ENCODE assay signal across 1 cellular context in the genomic region with DNA sequence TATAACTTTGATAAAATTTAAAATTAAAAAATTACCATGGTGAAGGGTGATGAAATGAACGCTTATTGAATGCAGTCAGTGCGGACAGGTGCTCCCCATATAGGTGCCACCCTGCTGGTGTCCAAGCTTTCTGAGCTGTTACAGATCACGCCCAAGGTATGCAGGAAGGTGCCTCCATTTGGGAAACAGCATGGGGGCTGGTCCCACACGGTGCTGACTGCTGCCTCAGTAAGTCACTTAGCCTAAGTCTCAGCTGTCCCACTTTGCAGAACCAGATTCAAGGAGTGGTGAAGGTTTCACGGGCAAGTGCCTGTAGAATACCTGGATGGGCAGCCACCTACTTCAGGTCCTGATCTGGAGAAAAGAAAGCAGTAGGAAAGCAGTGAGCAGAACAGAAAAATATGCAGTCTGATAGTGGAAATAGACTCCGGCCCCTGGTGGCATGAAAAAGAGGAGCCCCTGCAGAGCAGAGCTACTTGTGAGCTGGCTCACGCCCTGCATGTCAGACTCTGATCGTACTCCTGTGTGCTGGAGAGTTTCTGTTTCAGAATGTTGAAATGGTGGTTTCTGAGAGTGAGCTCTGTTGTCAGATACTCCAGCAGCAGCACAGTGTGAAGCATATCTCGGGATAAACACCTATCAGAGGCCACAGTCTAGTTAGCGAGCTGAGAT.
TF ChIP-seq lines count a peak whose summit lies in the region.

No MANE protein-coding gene starts in this region.

TF ChIP-seq in GM23338, 12 proteins besides CTCF, POLR2A, EP300 and RAD21 (continued from another document):
- TF ChIP-seq, protein P1, sequence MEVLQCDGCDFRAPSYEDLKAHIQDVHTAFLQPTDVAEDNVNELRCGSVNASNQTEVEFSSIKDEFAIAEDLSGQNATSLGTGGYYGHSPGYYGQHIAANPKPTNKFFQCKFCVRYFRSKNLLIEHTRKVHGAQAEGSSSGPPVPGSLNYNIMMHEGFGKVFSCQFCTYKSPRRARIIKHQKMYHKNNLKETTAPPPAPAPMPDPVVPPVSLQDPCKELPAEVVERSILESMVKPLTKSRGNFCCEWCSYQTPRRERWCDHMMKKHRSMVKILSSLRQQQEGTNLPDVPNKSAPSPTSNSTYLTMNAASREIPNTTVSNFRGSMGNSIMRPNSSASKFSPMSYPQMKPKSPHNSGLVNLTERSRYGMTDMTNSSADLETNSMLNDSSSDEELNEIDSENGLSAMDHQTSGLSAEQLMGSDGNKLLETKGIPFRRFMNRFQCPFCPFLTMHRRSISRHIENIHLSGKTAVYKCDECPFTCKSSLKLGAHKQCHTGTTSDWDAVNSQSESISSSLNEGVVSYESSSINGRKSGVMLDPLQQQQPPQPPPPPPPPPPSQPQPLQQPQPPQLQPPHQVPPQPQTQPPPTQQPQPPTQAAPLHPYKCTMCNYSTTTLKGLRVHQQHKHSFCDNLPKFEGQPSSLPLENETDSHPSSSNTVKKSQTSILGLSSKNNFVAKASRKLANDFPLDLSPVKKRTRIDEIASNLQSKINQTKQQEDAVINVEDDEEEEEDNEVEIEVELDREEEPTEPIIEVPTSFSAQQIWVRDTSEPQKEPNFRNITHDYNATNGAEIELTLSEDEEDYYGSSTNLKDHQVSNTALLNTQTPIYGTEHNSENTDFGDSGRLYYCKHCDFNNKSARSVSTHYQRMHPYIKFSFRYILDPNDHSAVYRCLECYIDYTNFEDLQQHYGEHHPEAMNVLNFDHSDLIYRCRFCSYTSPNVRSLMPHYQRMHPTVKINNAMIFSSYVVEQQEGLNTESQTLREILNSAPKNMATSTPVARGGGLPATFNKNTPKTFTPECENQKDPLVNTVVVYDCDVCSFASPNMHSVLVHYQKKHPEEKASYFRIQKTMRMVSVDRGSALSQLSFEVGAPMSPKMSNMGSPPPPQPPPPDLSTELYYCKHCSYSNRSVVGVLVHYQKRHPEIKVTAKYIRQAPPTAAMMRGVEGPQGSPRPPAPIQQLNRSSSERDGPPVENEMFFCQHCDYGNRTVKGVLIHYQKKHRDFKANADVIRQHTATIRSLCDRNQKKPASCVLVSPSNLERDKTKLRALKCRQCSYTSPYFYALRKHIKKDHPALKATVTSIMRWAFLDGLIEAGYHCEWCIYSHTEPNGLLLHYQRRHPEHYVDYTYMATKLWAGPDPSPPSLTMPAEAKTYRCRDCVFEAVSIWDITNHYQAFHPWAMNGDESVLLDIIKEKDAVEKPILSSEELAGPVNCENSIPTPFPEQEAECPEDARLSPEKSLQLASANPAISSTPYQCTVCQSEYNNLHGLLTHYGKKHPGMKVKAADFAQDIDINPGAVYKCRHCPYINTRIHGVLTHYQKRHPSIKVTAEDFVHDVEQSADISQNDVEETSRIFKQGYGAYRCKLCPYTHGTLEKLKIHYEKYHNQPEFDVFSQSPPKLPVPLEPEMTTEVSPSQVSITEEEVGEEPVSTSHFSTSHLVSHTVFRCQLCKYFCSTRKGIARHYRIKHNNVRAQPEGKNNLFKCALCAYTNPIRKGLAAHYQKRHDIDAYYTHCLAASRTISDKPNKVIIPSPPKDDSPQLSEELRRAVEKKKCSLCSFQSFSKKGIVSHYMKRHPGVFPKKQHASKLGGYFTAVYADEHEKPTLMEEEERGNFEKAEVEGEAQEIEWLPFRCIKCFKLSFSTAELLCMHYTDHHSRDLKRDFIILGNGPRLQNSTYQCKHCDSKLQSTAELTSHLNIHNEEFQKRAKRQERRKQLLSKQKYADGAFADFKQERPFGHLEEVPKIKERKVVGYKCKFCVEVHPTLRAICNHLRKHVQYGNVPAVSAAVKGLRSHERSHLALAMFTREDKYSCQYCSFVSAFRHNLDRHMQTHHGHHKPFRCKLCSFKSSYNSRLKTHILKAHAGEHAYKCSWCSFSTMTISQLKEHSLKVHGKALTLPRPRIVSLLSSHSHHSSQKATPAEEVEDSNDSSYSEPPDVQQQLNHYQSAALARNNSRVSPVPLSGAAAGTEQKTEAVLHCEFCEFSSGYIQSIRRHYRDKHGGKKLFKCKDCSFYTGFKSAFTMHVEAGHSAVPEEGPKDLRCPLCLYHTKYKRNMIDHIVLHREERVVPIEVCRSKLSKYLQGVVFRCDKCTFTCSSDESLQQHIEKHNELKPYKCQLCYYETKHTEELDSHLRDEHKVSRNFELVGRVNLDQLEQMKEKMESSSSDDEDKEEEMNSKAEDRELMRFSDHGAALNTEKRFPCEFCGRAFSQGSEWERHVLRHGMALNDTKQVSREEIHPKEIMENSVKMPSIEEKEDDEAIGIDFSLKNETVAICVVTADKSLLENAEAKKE (CRISPR knock-in tag; IDR thresholded peaks at IDR 0.05), result no peak
- TF ChIP-seq ETS1 (IDR thresholded peaks at IDR 0.05), result no peak
- no peak for TF ChIP-seq EZH2 (IDR thresholded peaks at IDR 0.05; ENCODE audit: low read depth, unreplicated experiment)
- no peak for TF ChIP-seq STAT1 (IDR thresholded peaks at IDR 0.05; ENCODE audit: unreplicated experiment)
- no peak for TF ChIP-seq POLR2AphosphoS5 (IDR thresholded peaks at IDR 0.05; ENCODE audit: low read depth)
- TF ChIP-seq NANOG (IDR thresholded peaks at IDR 0.05; ENCODE audit: borderline replicate concordance), result no peak
- no peak for TF ChIP-seq CREB1 (CRISPR knock-in tag; IDR thresholded peaks at IDR 0.05; ENCODE audit: low read depth)
